Comparison of ENCODE assay signal across 23 cellular contexts in genomic region chrX:44572340-44572938, GRCh38.
"Had no signal": no experiment of that assay in that cellular context is flagged by ENCODE, and none has a peak within 500 bp of the region (broad histone marks: within the 10 kb centered on the region; RNA-seq: fewer than 3 reads in every experiment).

No MANE protein-coding gene starts in this region.

- H3K27ac Mint-ChIP-seq: IgD-negative memory B cell had no signal

- H3K9me3 ChIP-seq: SJSA1 had no signal

- H3K27ac ChIP-seq: HL-60, SJSA1, SK-N-MC had no signal

- DNase-seq: KBM-7, NCI-H1092, NCI-H1105 treated with DMSO at 0.1 percent for 48 hours, NCI-H1417 treated with DMSO at 0.1 percent for 48 hours, NCI-H146, NCI-H1694 treated with DMSO at 0.1 percent for 48 hours, NCI-H1930, NCI-H2081, NCI-H2171, NCI-H226, NCI-H446, NCI-H510A, NCI-H524 treated with DMSO at 0.1 percent for 48 hours, NCI-H69, NCI-H774, Right ventricle myocardium superior, RPMI8226, SIG-M5, SW 1271 had no signal

- H3K27me3 ChIP-seq: SJSA1 had no signal

- H3K4me3 ChIP-seq: SJSA1, SK-N-MC had no signal

- H3K4me1 ChIP-seq: SJSA1 had no signal

- H3K4me3 Mint-ChIP-seq: IgD-negative memory B cell had no signal

- H3K27me3 Mint-ChIP-seq: IgD-negative memory B cell had no signal

- H3K36me3 ChIP-seq: SJSA1 had no signal

- H3K36me3 Mint-ChIP-seq: IgD-negative memory B cell had no signal
